ENCODE assay signal across 1 cellular context in the genomic region with DNA sequence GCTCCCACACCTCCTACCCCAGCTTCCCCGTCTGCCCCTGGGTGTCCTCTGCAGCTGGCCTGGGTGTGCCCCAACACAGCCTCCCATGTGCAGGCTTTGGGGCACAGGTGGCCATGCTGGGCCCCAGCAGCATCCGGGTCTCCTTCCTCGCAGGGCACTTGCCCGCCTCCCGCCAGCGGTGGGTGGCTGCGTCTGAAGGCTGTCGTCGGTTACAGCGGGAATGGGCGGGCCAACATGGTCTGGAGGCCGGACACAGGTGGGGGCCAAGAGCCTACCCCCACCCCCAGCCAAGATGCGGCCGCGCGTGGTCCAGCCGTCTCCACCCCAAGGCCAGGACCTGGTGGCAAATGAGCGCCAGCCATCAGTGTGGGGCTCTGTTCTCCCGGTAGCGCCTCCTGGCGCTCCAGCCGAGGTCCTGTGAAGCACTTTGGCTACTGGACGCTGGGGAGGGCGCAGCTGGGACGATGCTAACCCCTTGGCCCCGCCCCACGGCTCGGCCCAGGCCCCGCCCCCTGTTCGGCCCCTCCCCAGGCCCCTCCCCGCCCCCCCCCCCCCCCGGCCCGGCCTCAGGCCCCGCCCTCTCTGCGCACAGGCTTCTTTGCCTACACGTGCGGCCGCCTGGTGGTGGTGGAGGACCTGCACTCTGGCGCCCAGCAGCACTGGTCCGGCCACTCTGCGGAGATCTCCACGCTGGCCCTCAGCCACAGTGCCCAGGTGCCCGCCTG.
TF ChIP-seq lines count a peak whose summit lies in the region.

No MANE protein-coding gene starts in this region.

TF ChIP-seq in K562, 482 proteins besides CTCF, POLR2A, EP300 and RAD21 (continued from another document and continues in another):
- TF ChIP-seq, protein P1, sequence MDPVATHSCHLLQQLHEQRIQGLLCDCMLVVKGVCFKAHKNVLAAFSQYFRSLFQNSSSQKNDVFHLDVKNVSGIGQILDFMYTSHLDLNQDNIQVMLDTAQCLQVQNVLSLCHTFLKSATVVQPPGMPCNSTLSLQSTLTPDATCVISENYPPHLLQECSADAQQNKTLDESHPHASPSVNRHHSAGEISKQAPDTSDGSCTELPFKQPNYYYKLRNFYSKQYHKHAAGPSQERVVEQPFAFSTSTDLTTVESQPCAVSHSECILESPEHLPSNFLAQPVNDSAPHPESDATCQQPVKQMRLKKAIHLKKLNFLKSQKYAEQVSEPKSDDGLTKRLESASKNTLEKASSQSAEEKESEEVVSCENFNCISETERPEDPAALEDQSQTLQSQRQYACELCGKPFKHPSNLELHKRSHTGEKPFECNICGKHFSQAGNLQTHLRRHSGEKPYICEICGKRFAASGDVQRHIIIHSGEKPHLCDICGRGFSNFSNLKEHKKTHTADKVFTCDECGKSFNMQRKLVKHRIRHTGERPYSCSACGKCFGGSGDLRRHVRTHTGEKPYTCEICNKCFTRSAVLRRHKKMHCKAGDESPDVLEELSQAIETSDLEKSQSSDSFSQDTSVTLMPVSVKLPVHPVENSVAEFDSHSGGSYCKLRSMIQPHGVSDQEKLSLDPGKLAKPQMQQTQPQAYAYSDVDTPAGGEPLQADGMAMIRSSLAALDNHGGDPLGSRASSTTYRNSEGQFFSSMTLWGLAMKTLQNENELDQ (CRISPR knock-in tag; IDR thresholded peaks at IDR 0.05; ENCODE audit: borderline replicate concordance), result no peak
- TF ChIP-seq ZNF583 (CRISPR knock-in tag; IDR thresholded peaks at IDR 0.05), result no peak
- TF ChIP-seq NCOA6 (IDR thresholded peaks at IDR 0.05), result no peak
- TF ChIP-seq HNRNPLL (IDR thresholded peaks at IDR 0.05; ENCODE audit: low read depth, low read length, poor library complexity, severe bottlenecking), result no peak
- no peak for TF ChIP-seq ZNF232 (CRISPR knock-in tag; IDR thresholded peaks at IDR 0.05)
- no peak for TF ChIP-seq SMARCC2 (IDR thresholded peaks at IDR 0.05; ENCODE audit: low read depth)
- no peak for TF ChIP-seq SMAD4 (CRISPR knock-in tag; conservative IDR thresholded peaks at IDR 0.05)
- 0 out of 2 replicates have a peak, but pooled peaks have one; percentile 26 for TF ChIP-seq TOE1 (IDR thresholded peaks at IDR 0.05; ENCODE audit: borderline replicate concordance)
- TF ChIP-seq TOE1 (CRISPR knock-in tag; IDR thresholded peaks at IDR 0.05; ENCODE audit: borderline replicate concordance, low read depth), result no peak
- TF ChIP-seq NR2C2 (CRISPR knock-in tag; IDR thresholded peaks at IDR 0.05), result no peak
- no peak for TF ChIP-seq NR2C2 (tag; IDR thresholded peaks at IDR 0.05)
- no peak for TF ChIP-seq RBM17 (IDR thresholded peaks at IDR 0.05; ENCODE audit: borderline replicate concordance, low read depth, low read length)
- TF ChIP-seq HIVEP1 (CRISPR knock-in tag; IDR thresholded peaks at IDR 0.05), result no peak
- TF ChIP-seq CBFB (CRISPR knock-in tag; IDR thresholded peaks at IDR 0.05), result no peak; the same call in 1 of the 2 replicates
- TF ChIP-seq ELF1 (tag; IDR thresholded peaks at IDR 0.05), result no peak
- TF ChIP-seq XRCC5 (IDR thresholded peaks at IDR 0.05; ENCODE audit: low read depth, low read length), result 0 out of 2 replicates have a peak, but pooled peaks have one; percentile 74
- TF ChIP-seq KAT7 (CRISPR knock-in tag; IDR thresholded peaks at IDR 0.05; ENCODE audit: borderline replicate concordance), result no peak
- peak; percentile 46; the same call in 1 of the 2 replicates for TF ChIP-seq CTBP1 (IDR thresholded peaks at IDR 0.05; ENCODE audit: borderline replicate concordance)
- TF ChIP-seq, protein P2, sequence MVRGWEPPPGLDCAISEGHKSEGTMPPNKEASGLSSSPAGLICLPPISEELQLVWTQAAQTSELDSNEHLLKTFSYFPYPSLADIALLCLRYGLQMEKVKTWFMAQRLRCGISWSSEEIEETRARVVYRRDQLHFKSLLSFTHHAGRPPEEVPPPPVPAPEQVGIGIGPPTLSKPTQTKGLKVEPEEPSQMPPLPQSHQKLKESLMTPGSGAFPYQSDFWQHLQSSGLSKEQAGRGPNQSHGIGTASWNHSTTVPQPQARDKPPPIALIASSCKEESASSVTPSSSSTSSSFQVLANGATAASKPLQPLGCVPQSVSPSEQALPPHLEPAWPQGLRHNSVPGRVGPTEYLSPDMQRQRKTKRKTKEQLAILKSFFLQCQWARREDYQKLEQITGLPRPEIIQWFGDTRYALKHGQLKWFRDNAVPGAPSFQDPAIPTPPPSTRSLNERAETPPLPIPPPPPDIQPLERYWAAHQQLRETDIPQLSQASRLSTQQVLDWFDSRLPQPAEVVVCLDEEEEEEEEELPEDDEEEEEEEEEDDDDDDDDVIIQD (CRISPR knock-in tag; IDR thresholded peaks at IDR 0.05), result no peak
- TF ChIP-seq, protein P3, sequence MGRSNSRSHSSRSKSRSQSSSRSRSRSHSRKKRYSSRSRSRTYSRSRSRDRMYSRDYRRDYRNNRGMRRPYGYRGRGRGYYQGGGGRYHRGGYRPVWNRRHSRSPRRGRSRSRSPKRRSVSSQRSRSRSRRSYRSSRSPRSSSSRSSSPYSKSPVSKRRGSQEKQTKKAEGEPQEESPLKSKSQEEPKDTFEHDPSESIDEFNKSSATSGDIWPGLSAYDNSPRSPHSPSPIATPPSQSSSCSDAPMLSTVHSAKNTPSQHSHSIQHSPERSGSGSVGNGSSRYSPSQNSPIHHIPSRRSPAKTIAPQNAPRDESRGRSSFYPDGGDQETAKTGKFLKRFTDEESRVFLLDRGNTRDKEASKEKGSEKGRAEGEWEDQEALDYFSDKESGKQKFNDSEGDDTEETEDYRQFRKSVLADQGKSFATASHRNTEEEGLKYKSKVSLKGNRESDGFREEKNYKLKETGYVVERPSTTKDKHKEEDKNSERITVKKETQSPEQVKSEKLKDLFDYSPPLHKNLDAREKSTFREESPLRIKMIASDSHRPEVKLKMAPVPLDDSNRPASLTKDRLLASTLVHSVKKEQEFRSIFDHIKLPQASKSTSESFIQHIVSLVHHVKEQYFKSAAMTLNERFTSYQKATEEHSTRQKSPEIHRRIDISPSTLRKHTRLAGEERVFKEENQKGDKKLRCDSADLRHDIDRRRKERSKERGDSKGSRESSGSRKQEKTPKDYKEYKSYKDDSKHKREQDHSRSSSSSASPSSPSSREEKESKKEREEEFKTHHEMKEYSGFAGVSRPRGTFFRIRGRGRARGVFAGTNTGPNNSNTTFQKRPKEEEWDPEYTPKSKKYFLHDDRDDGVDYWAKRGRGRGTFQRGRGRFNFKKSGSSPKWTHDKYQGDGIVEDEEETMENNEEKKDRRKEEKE (IDR thresholded peaks at IDR 0.05; ENCODE audit: borderline replicate concordance in 1 of 2, control insufficient read depth in 1 of 2, low read depth in 2 of 2, low read length in 1 of 2), result 0 out of 4 replicates have a peak, but pooled peaks of 1 of the 2 experiments have one; percentile 19
- no peak for TF ChIP-seq SRSF9 (IDR thresholded peaks at IDR 0.05; ENCODE audit: borderline replicate concordance, low read depth, low read length)
- no peak for TF ChIP-seq NCOA4 (IDR thresholded peaks at IDR 0.05; ENCODE audit: partially characterized antibody)
- peak; percentile 20; the same call in 1 of the 2 replicates for TF ChIP-seq LCOR (CRISPR knock-in tag; IDR thresholded peaks at IDR 0.05)
- no peak for TF ChIP-seq OTX1 (CRISPR knock-in tag; IDR thresholded peaks at IDR 0.05)
- no peak for TF ChIP-seq CC2D1A (IDR thresholded peaks at IDR 0.05)
- TF ChIP-seq, protein P4, sequence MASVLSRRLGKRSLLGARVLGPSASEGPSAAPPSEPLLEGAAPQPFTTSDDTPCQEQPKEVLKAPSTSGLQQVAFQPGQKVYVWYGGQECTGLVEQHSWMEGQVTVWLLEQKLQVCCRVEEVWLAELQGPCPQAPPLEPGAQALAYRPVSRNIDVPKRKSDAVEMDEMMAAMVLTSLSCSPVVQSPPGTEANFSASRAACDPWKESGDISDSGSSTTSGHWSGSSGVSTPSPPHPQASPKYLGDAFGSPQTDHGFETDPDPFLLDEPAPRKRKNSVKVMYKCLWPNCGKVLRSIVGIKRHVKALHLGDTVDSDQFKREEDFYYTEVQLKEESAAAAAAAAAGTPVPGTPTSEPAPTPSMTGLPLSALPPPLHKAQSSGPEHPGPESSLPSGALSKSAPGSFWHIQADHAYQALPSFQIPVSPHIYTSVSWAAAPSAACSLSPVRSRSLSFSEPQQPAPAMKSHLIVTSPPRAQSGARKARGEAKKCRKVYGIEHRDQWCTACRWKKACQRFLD (CRISPR knock-in tag; IDR thresholded peaks at IDR 0.05), result no peak
- no peak for TF ChIP-seq EHMT2 (IDR thresholded peaks at IDR 0.05)
- no peak for TF ChIP-seq FOXM1 (IDR thresholded peaks at IDR 0.05; ENCODE audit: low read depth)
- TF ChIP-seq FOXM1 (CRISPR knock-in tag; IDR thresholded peaks at IDR 0.05; ENCODE audit: low read depth), result no peak
- 0 out of 2 replicates have a peak, but pooled peaks have one; percentile 53 for TF ChIP-seq RUNX1 (IDR thresholded peaks at IDR 0.05; ENCODE audit: low read depth)
- peak; percentile 49 for TF ChIP-seq HCFC1 (IDR thresholded peaks at IDR 0.05; ENCODE audit: low read depth, low read length)
- TF ChIP-seq HDAC2 (IDR thresholded peaks at IDR 0.05), result no peak
- TF ChIP-seq TAF9B (IDR thresholded peaks at IDR 0.05; ENCODE audit: partially characterized antibody), result no peak
- peak in 1 of 2 experiments; percentile 65; a peak in 2 of 4 replicates for TF ChIP-seq SRF (CRISPR knock-in tag; IDR thresholded peaks at IDR 0.05)
- no peak for TF ChIP-seq RBM39 (optimal IDR thresholded peaks at IDR 0.05; ENCODE audit: low read depth, low read length)
- TF ChIP-seq GABPB1 (CRISPR knock-in tag; IDR thresholded peaks at IDR 0.05), result peak; percentile 59
- peak; percentile 11; the same call in 1 of the 2 replicates for TF ChIP-seq MYNN (IDR thresholded peaks at IDR 0.05)
- no peak for TF ChIP-seq MYNN (CRISPR knock-in tag; IDR thresholded peaks at IDR 0.05)
- TF ChIP-seq, protein P5, sequence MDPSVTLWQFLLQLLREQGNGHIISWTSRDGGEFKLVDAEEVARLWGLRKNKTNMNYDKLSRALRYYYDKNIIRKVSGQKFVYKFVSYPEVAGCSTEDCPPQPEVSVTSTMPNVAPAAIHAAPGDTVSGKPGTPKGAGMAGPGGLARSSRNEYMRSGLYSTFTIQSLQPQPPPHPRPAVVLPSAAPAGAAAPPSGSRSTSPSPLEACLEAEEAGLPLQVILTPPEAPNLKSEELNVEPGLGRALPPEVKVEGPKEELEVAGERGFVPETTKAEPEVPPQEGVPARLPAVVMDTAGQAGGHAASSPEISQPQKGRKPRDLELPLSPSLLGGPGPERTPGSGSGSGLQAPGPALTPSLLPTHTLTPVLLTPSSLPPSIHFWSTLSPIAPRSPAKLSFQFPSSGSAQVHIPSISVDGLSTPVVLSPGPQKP (CRISPR knock-in tag; IDR thresholded peaks at IDR 0.05), result no peak
- no peak for TF ChIP-seq ZZZ3 (IDR thresholded peaks at IDR 0.05)
- TF ChIP-seq ZNF695 (CRISPR knock-in tag; IDR thresholded peaks at IDR 0.05), result no peak
- no peak for TF ChIP-seq PTRF (tag; IDR thresholded peaks at IDR 0.05)
- TF ChIP-seq FOXK1 (CRISPR knock-in tag; IDR thresholded peaks at IDR 0.05; ENCODE audit: borderline replicate concordance), result no peak
- TF ChIP-seq ZNF696 (CRISPR knock-in tag; conservative IDR thresholded peaks at IDR 0.05), result no peak
- TF ChIP-seq HMGN3 (IDR thresholded peaks at IDR 0.05; ENCODE audit: borderline replicate concordance, extremely low read depth, insufficient read length, low read depth, low read length), result peak; percentile 54
- TF ChIP-seq ZNF121 (CRISPR knock-in tag; conservative IDR thresholded peaks at IDR 0.05), result no peak
- TF ChIP-seq STAG1 (CRISPR knock-in tag; IDR thresholded peaks at IDR 0.05; ENCODE audit: borderline replicate concordance), result 0 out of 2 replicates have a peak, but pooled peaks have one; percentile 10
- TF ChIP-seq, protein P6, sequence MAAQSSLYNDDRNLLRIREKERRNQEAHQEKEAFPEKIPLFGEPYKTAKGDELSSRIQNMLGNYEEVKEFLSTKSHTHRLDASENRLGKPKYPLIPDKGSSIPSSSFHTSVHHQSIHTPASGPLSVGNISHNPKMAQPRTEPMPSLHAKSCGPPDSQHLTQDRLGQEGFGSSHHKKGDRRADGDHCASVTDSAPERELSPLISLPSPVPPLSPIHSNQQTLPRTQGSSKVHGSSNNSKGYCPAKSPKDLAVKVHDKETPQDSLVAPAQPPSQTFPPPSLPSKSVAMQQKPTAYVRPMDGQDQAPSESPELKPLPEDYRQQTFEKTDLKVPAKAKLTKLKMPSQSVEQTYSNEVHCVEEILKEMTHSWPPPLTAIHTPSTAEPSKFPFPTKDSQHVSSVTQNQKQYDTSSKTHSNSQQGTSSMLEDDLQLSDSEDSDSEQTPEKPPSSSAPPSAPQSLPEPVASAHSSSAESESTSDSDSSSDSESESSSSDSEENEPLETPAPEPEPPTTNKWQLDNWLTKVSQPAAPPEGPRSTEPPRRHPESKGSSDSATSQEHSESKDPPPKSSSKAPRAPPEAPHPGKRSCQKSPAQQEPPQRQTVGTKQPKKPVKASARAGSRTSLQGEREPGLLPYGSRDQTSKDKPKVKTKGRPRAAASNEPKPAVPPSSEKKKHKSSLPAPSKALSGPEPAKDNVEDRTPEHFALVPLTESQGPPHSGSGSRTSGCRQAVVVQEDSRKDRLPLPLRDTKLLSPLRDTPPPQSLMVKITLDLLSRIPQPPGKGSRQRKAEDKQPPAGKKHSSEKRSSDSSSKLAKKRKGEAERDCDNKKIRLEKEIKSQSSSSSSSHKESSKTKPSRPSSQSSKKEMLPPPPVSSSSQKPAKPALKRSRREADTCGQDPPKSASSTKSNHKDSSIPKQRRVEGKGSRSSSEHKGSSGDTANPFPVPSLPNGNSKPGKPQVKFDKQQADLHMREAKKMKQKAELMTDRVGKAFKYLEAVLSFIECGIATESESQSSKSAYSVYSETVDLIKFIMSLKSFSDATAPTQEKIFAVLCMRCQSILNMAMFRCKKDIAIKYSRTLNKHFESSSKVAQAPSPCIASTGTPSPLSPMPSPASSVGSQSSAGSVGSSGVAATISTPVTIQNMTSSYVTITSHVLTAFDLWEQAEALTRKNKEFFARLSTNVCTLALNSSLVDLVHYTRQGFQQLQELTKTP (IDR thresholded peaks at IDR 0.05; ENCODE audit: low read depth in 1 of 2, partially characterized antibody in 2 of 2), result no peak
- peak; percentile 39; the same call in 1 of the 2 replicates for TF ChIP-seq GATAD2B (IDR thresholded peaks at IDR 0.05; ENCODE audit: borderline replicate concordance)
- no peak for TF ChIP-seq CHD4 (IDR thresholded peaks at IDR 0.05; ENCODE audit: insufficient read depth, insufficient replicate concordance, low read depth, low read length, poor library complexity, severe bottlenecking)
- TF ChIP-seq FOXP1 (CRISPR knock-in tag; IDR thresholded peaks at IDR 0.05), result 0 out of 2 replicates have a peak, but pooled peaks have one; percentile 66
- no peak for TF ChIP-seq ZNF766 (CRISPR knock-in tag; conservative IDR thresholded peaks at IDR 0.05)
- no peak for TF ChIP-seq ZNF780A (CRISPR knock-in tag; IDR thresholded peaks at IDR 0.05)
- TF ChIP-seq, protein P7, sequence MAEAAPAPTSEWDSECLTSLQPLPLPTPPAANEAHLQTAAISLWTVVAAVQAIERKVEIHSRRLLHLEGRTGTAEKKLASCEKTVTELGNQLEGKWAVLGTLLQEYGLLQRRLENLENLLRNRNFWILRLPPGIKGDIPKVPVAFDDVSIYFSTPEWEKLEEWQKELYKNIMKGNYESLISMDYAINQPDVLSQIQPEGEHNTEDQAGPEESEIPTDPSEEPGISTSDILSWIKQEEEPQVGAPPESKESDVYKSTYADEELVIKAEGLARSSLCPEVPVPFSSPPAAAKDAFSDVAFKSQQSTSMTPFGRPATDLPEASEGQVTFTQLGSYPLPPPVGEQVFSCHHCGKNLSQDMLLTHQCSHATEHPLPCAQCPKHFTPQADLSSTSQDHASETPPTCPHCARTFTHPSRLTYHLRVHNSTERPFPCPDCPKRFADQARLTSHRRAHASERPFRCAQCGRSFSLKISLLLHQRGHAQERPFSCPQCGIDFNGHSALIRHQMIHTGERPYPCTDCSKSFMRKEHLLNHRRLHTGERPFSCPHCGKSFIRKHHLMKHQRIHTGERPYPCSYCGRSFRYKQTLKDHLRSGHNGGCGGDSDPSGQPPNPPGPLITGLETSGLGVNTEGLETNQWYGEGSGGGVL (CRISPR knock-in tag; IDR thresholded peaks at IDR 0.05), result no peak
- no peak for TF ChIP-seq PHF21A (IDR thresholded peaks at IDR 0.05; ENCODE audit: borderline replicate concordance, low read depth)
